In the genomic region with DNA sequence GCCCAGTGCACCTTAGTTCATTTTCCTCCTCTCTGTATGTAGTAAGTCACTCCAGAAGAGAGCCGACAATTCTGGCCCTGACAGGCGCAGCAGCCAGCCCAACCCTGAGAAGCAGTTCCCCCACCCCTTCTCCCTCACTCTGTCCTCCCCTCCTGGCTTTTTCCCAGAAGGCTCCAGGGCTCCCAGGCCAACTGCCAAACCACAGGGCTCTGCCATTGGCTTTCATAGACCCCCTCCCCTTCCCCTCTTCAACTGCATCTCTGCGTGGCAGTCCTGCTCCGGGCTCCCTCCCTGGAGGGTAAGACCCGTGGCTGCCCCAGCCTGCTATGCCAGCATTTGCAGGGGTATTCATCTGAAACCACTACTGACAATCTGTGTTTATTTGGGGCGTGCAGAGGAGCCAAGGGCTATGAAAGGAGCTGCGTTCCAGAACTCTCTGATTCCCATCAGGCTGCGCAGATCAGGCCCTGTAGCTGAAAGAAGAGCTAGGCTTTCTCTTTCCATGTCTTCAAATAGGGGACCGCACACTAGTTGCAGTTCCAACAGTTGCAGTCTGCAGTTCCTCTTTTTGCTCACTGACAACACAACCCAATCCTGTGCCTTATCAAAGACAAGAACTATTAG, we compare ENCODE assay signal across 1 cellular context.
TF ChIP-seq lines count a peak whose summit lies in the region.

No MANE protein-coding gene starts in this region.

TF ChIP-seq in K562, 482 proteins besides CTCF, POLR2A, EP300 and RAD21 (continued from another document):
- TF ChIP-seq, protein P1, sequence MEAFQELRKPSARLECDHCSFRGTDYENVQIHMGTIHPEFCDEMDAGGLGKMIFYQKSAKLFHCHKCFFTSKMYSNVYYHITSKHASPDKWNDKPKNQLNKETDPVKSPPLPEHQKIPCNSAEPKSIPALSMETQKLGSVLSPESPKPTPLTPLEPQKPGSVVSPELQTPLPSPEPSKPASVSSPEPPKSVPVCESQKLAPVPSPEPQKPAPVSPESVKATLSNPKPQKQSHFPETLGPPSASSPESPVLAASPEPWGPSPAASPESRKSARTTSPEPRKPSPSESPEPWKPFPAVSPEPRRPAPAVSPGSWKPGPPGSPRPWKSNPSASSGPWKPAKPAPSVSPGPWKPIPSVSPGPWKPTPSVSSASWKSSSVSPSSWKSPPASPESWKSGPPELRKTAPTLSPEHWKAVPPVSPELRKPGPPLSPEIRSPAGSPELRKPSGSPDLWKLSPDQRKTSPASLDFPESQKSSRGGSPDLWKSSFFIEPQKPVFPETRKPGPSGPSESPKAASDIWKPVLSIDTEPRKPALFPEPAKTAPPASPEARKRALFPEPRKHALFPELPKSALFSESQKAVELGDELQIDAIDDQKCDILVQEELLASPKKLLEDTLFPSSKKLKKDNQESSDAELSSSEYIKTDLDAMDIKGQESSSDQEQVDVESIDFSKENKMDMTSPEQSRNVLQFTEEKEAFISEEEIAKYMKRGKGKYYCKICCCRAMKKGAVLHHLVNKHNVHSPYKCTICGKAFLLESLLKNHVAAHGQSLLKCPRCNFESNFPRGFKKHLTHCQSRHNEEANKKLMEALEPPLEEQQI (IDR thresholded peaks at IDR 0.05), result no peak
- TF ChIP-seq, protein P2, sequence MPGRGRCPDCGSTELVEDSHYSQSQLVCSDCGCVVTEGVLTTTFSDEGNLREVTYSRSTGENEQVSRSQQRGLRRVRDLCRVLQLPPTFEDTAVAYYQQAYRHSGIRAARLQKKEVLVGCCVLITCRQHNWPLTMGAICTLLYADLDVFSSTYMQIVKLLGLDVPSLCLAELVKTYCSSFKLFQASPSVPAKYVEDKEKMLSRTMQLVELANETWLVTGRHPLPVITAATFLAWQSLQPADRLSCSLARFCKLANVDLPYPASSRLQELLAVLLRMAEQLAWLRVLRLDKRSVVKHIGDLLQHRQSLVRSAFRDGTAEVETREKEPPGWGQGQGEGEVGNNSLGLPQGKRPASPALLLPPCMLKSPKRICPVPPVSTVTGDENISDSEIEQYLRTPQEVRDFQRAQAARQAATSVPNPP (IDR thresholded peaks at IDR 0.05; ENCODE audit: borderline replicate concordance, insufficient read depth, insufficient read length), result no peak
- TF ChIP-seq PML (IDR thresholded peaks at IDR 0.05; ENCODE audit: low read length), result no peak
- TF ChIP-seq HMG20A (CRISPR knock-in tag; conservative IDR thresholded peaks at IDR 0.05), result no peak
- no peak for TF ChIP-seq KLF16 (IDR thresholded peaks at IDR 0.05)
- no peak for TF ChIP-seq ZEB2 (IDR thresholded peaks at IDR 0.05)
- no peak for TF ChIP-seq RFX1 (IDR thresholded peaks at IDR 0.05)
- TF ChIP-seq ARHGAP35 (IDR thresholded peaks at IDR 0.05; ENCODE audit: partially characterized antibody), result no peak
- no peak for TF ChIP-seq L3MBTL2 (IDR thresholded peaks at IDR 0.05)
